In the genomic region with DNA sequence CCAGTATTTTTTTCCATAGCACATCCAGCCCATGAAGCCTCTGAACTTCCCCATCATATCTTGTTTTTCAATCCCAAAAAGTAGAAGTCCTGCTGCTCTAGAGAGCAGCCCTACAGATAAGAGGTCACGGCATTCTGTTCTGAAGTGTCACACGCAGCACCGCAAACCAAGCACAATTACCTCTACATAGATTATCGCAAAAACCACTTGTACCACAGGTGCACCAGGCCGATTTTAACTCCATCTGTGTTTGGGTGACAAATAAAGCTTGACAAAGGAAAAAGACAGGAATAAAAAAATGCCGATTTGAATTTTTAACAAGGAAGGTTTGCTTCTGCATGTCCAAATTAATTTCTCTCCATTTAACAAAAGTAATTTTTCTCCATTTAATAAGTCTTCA, we compare ENCODE assay signal across 18 cellular contexts.
"Had no signal": no experiment of that assay in that cellular context is flagged by ENCODE, and none has a peak within 500 bp of the region (broad histone marks: within the 10 kb centered on the region; RNA-seq: fewer than 3 reads in every experiment).

No MANE protein-coding gene starts in this region.

- H3K4me1 ChIP-seq: body of pancreas, right lobe of liver, suprapubic skin had no signal

- H3K27me3 Mint-ChIP-seq: activated naive CD8-positive, alpha-beta T cell treated with anti-CD3 and anti-CD28 coated beads, Interleukin-2, amount 10 ng/mL, durations not matched to agents 7 days and 5 days; stimulated activated naive CD8-positive, alpha-beta T cell treated with anti-CD3 and anti-CD28 coated beads, Interleukin-15, amount 100 ng/mL, for 72 hours had no signal

- H3K79me2 ChIP-seq: parathyroid adenoma had no signal

- H3K4me3 Mint-ChIP-seq: activated naive CD8-positive, alpha-beta T cell treated with anti-CD3 and anti-CD28 coated beads, Interleukin-2, amount 10 ng/mL, durations not matched to agents 7 days and 5 days; nephron; stimulated activated naive CD8-positive, alpha-beta T cell treated with anti-CD3 and anti-CD28 coated beads, Interleukin-15, amount 100 ng/mL, for 72 hours had no signal

- H3K27ac ChIP-seq: body of pancreas, parathyroid adenoma, right lobe of liver, suprapubic skin, WERI-Rb-1 had no signal

- H3K9me3 Mint-ChIP-seq: activated naive CD8-positive, alpha-beta T cell treated with anti-CD3 and anti-CD28 coated beads, Interleukin-2, amount 10 ng/mL, durations not matched to agents 7 days and 5 days; nephron; stimulated activated naive CD8-positive, alpha-beta T cell treated with anti-CD3 and anti-CD28 coated beads, Interleukin-15, amount 100 ng/mL, for 72 hours had no signal

- H3K27ac Mint-ChIP-seq: activated naive CD8-positive, alpha-beta T cell treated with anti-CD3 and anti-CD28 coated beads, Interleukin-2, amount 10 ng/mL, durations not matched to agents 7 days and 5 days; stimulated activated naive CD8-positive, alpha-beta T cell treated with anti-CD3 and anti-CD28 coated beads, Interleukin-15, amount 100 ng/mL, for 72 hours had no signal

- H3K4me3 ChIP-seq: body of pancreas, lung, right lobe of liver, suprapubic skin had no signal

- H3K9ac ChIP-seq: parathyroid adenoma had no signal

- H3K4me1 Mint-ChIP-seq: stimulated activated naive CD8-positive, alpha-beta T cell treated with anti-CD3 and anti-CD28 coated beads, Interleukin-15, amount 100 ng/mL, for 72 hours had no signal

- DNase-seq: activated CD4-positive, alpha-beta T cell treated with anti-CD3 and anti-CD28 coated beads for 1 hour; activated naive CD4-positive, alpha-beta T cell; activated naive CD8-positive, alpha-beta T cell treated with anti-CD3 and anti-CD28 coated beads, Interleukin-2, amount 10 ng/mL, durations not matched to agents 7 days and 5 days; body of pancreas; kidney; midbrain; right lobe of liver; small intestine; stimulated activated CD4-positive, alpha-beta T cell treated with anti-CD3 and anti-CD28 coated beads, Interleukin-4, amount 100 ng/mL, for 1 hour; stimulated activated naive CD8-positive, alpha-beta T cell treated with anti-CD3 and anti-CD28 coated beads, Interleukin-15, amount 100 ng/mL, for 72 hours; T1000; trophoblast cell; WERI-Rb-1 had no signal

- H3K27me3 ChIP-seq: body of pancreas, right lobe of liver, suprapubic skin had no signal

- ATAC-seq: body of pancreas; left lobe of liver; right lobe of liver; stimulated activated naive CD8-positive, alpha-beta T cell treated with anti-CD3 and anti-CD28 coated beads, Interleukin-15, amount 100 ng/mL, for 72 hours had no signal

- H3K36me3 ChIP-seq: right lobe of liver, WERI-Rb-1 had no signal
